Comparison of ENCODE assay signal across 1 cellular context in genomic region chr2:96207778-96208143, GRCh38.
TF ChIP-seq lines count a peak whose summit lies in the region.

No MANE protein-coding gene starts in this region.

TF ChIP-seq in H1, 55 proteins besides CTCF, POLR2A, EP300 and RAD21:
- TF ChIP-seq SP4 (IDR thresholded peaks at IDR 0.05; ENCODE audit: low read length) (no peak), CBX8 (IDR thresholded peaks at IDR 0.05; ENCODE audit: borderline replicate concordance, low read depth, low read length) (no peak), GTF2F1 (IDR thresholded peaks at IDR 0.05; ENCODE audit: borderline replicate concordance, low read depth, low read length) (no peak), MAX (IDR thresholded peaks at IDR 0.05) (no peak), HDAC6 (IDR thresholded peaks at IDR 0.05; ENCODE audit: low read depth, low read length) (no peak), POLR2AphosphoS5 (IDR thresholded peaks at IDR 0.05; ENCODE audit: low read depth, low read length) (no peak), PHF8 (conservative IDR thresholded peaks at IDR 0.05; ENCODE audit: low read depth, low read length) (no peak), YY1 (IDR thresholded peaks at IDR 0.05; ENCODE audit: low read depth, low read length) (no peak), TEAD4 (IDR thresholded peaks at IDR 0.05; ENCODE audit: low read depth, low read length) (no peak), CTBP2 (IDR thresholded peaks at IDR 0.05; ENCODE audit: borderline replicate concordance, insufficient read depth, insufficient read length, low read length) (no peak), NANOG (IDR thresholded peaks at IDR 0.05; ENCODE audit: insufficient read depth, low read depth, low read length, poor library complexity, severe bottlenecking) (no peak), SP1 (IDR thresholded peaks at IDR 0.05; ENCODE audit: low read depth, low read length) (no peak)
- TF ChIP-seq, protein P1, sequence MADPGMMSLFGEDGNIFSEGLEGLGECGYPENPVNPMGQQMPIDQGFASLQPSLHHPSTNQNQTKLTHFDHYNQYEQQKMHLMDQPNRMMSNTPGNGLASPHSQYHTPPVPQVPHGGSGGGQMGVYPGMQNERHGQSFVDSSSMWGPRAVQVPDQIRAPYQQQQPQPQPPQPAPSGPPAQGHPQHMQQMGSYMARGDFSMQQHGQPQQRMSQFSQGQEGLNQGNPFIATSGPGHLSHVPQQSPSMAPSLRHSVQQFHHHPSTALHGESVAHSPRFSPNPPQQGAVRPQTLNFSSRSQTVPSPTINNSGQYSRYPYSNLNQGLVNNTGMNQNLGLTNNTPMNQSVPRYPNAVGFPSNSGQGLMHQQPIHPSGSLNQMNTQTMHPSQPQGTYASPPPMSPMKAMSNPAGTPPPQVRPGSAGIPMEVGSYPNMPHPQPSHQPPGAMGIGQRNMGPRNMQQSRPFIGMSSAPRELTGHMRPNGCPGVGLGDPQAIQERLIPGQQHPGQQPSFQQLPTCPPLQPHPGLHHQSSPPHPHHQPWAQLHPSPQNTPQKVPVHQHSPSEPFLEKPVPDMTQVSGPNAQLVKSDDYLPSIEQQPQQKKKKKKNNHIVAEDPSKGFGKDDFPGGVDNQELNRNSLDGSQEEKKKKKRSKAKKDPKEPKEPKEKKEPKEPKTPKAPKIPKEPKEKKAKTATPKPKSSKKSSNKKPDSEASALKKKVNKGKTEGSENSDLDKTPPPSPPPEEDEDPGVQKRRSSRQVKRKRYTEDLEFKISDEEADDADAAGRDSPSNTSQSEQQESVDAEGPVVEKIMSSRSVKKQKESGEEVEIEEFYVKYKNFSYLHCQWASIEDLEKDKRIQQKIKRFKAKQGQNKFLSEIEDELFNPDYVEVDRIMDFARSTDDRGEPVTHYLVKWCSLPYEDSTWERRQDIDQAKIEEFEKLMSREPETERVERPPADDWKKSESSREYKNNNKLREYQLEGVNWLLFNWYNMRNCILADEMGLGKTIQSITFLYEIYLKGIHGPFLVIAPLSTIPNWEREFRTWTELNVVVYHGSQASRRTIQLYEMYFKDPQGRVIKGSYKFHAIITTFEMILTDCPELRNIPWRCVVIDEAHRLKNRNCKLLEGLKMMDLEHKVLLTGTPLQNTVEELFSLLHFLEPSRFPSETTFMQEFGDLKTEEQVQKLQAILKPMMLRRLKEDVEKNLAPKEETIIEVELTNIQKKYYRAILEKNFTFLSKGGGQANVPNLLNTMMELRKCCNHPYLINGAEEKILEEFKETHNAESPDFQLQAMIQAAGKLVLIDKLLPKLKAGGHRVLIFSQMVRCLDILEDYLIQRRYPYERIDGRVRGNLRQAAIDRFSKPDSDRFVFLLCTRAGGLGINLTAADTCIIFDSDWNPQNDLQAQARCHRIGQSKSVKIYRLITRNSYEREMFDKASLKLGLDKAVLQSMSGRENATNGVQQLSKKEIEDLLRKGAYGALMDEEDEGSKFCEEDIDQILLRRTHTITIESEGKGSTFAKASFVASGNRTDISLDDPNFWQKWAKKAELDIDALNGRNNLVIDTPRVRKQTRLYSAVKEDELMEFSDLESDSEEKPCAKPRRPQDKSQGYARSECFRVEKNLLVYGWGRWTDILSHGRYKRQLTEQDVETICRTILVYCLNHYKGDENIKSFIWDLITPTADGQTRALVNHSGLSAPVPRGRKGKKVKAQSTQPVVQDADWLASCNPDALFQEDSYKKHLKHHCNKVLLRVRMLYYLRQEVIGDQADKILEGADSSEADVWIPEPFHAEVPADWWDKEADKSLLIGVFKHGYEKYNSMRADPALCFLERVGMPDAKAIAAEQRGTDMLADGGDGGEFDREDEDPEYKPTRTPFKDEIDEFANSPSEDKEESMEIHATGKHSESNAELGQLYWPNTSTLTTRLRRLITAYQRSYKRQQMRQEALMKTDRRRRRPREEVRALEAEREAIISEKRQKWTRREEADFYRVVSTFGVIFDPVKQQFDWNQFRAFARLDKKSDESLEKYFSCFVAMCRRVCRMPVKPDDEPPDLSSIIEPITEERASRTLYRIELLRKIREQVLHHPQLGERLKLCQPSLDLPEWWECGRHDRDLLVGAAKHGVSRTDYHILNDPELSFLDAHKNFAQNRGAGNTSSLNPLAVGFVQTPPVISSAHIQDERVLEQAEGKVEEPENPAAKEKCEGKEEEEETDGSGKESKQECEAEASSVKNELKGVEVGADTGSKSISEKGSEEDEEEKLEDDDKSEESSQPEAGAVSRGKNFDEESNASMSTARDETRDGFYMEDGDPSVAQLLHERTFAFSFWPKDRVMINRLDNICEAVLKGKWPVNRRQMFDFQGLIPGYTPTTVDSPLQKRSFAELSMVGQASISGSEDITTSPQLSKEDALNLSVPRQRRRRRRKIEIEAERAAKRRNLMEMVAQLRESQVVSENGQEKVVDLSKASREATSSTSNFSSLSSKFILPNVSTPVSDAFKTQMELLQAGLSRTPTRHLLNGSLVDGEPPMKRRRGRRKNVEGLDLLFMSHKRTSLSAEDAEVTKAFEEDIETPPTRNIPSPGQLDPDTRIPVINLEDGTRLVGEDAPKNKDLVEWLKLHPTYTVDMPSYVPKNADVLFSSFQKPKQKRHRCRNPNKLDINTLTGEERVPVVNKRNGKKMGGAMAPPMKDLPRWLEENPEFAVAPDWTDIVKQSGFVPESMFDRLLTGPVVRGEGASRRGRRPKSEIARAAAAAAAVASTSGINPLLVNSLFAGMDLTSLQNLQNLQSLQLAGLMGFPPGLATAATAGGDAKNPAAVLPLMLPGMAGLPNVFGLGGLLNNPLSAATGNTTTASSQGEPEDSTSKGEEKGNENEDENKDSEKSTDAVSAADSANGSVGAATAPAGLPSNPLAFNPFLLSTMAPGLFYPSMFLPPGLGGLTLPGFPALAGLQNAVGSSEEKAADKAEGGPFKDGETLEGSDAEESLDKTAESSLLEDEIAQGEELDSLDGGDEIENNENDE (IDR thresholded peaks at IDR 0.05; ENCODE audit: insufficient replicate concordance, low read length): no peak
